Comparison of ENCODE assay signal across 1 cellular context in genomic region chr7:604038-604883, GRCh38.
TF ChIP-seq lines count a peak whose summit lies in the region.

No MANE protein-coding gene starts in this region.

TF ChIP-seq in K562, 482 proteins besides CTCF, POLR2A, EP300 and RAD21 (continued from another document and continues in another):
- TF ChIP-seq, protein P1, sequence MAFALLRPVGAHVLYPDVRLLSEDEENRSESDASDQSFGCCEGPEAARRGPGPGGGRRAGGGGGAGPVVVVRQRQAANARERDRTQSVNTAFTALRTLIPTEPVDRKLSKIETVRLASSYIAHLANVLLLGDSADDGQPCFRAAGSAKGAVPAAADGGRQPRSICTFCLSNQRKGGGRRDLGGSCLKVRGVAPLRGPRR (CRISPR knock-in tag; IDR thresholded peaks at IDR 0.05), result peak; percentile 84; the same call in 1 of the 2 replicates
- TF ChIP-seq KDM2B (CRISPR knock-in tag; IDR thresholded peaks at IDR 0.05), result 0 out of 2 replicates have a peak, but pooled peaks have one; percentile 52
- no peak for TF ChIP-seq ATF1 (CRISPR knock-in tag; IDR thresholded peaks at IDR 0.05)
- peak; percentile 81 for TF ChIP-seq ATF1 (tag; IDR thresholded peaks at IDR 0.05)
- TF ChIP-seq, protein P2, sequence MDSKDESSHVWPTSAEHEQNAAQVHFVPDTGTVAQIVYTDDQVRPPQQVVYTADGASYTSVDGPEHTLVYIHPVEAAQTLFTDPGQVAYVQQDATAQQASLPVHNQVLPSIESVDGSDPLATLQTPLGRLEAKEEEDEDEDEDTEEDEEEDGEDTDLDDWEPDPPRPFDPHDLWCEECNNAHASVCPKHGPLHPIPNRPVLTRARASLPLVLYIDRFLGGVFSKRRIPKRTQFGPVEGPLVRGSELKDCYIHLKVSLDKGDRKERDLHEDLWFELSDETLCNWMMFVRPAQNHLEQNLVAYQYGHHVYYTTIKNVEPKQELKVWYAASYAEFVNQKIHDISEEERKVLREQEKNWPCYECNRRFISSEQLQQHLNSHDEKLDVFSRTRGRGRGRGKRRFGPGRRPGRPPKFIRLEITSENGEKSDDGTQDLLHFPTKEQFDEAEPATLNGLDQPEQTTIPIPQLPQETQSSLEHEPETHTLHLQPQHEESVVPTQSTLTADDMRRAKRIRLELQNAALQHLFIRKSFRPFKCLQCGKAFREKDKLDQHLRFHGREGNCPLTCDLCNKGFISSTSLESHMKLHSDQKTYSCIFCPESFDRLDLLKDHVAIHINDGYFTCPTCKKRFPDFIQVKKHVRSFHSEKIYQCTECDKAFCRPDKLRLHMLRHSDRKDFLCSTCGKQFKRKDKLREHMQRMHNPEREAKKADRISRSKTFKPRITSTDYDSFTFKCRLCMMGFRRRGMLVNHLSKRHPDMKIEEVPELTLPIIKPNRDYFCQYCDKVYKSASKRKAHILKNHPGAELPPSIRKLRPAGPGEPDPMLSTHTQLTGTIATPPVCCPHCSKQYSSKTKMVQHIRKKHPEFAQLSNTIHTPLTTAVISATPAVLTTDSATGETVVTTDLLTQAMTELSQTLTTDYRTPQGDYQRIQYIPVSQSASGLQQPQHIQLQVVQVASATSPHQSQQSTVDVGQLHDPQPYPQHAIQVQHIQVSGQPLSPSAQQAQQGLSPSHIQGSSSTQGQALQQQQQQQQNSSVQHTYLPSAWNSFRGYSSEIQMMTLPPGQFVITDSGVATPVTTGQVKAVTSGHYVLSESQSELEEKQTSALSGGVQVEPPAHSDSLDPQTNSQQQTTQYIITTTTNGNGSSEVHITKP (IDR thresholded peaks at IDR 0.05; ENCODE audit: partially characterized antibody), result peak; percentile 69
- TF ChIP-seq KLF1 (tag; IDR thresholded peaks at IDR 0.05), result peak; percentile 76; the same call in 1 of the 2 replicates
- TF ChIP-seq CUX1 (CRISPR knock-in tag; IDR thresholded peaks at IDR 0.05), result peak; percentile 76; the same call in 1 of the 2 replicates
- TF ChIP-seq, protein P3, sequence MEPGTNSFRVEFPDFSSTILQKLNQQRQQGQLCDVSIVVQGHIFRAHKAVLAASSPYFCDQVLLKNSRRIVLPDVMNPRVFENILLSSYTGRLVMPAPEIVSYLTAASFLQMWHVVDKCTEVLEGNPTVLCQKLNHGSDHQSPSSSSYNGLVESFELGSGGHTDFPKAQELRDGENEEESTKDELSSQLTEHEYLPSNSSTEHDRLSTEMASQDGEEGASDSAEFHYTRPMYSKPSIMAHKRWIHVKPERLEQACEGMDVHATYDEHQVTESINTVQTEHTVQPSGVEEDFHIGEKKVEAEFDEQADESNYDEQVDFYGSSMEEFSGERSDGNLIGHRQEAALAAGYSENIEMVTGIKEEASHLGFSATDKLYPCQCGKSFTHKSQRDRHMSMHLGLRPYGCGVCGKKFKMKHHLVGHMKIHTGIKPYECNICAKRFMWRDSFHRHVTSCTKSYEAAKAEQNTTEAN (CRISPR knock-in tag; IDR thresholded peaks at IDR 0.05), result 0 out of 2 replicates have a peak, but pooled peaks have one; percentile 41
- no peak for TF ChIP-seq SNIP1 (IDR thresholded peaks at IDR 0.05; ENCODE audit: low read depth)
- peak; percentile 53; the same call in 1 of the 2 replicates for TF ChIP-seq NFXL1 (CRISPR knock-in tag; IDR thresholded peaks at IDR 0.05)
- TF ChIP-seq SUPT5H (IDR thresholded peaks at IDR 0.05), result peak; percentile 78
- TF ChIP-seq, protein P4, sequence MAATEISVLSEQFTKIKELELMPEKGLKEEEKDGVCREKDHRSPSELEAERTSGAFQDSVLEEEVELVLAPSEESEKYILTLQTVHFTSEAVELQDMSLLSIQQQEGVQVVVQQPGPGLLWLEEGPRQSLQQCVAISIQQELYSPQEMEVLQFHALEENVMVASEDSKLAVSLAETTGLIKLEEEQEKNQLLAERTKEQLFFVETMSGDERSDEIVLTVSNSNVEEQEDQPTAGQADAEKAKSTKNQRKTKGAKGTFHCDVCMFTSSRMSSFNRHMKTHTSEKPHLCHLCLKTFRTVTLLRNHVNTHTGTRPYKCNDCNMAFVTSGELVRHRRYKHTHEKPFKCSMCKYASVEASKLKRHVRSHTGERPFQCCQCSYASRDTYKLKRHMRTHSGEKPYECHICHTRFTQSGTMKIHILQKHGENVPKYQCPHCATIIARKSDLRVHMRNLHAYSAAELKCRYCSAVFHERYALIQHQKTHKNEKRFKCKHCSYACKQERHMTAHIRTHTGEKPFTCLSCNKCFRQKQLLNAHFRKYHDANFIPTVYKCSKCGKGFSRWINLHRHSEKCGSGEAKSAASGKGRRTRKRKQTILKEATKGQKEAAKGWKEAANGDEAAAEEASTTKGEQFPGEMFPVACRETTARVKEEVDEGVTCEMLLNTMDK (IDR thresholded peaks at IDR 0.05; ENCODE audit: borderline replicate concordance, insufficient read depth, low read depth, low read length, poor library complexity, severe bottlenecking), result no peak
- no peak for TF ChIP-seq ATF7 (IDR thresholded peaks at IDR 0.05)
- no peak for TF ChIP-seq TARDBP (IDR thresholded peaks at IDR 0.05)
- peak; percentile 53 for TF ChIP-seq ZNF311 (CRISPR knock-in tag; IDR thresholded peaks at IDR 0.05)
- TF ChIP-seq PTBP1 (IDR thresholded peaks at IDR 0.05; ENCODE audit: low read depth, low read length), result no peak
- peak; percentile 94 for TF ChIP-seq CXXC5 (CRISPR knock-in tag; IDR thresholded peaks at IDR 0.05)
- peak; percentile 97 for TF ChIP-seq JUND (IDR thresholded peaks at IDR 0.05; ENCODE audit: borderline replicate concordance, low read depth, low read length)
- peak; percentile 86; the same call in 1 of the 3 replicates for TF ChIP-seq JUND (tag; IDR thresholded peaks at IDR 0.05; ENCODE audit: borderline replicate concordance, low read depth, low read length)
- peak; percentile 91 for TF ChIP-seq IRF1 (CRISPR knock-in tag; IDR thresholded peaks at IDR 0.05; ENCODE audit: borderline replicate concordance)
- TF ChIP-seq BRCA1 (IDR thresholded peaks at IDR 0.05), result no peak
- TF ChIP-seq BRCA1 (CRISPR knock-in tag; IDR thresholded peaks at IDR 0.05), result no peak
- peak; percentile 61; the same call in 1 of the 2 replicates for TF ChIP-seq JUNB (CRISPR knock-in tag; conservative IDR thresholded peaks at IDR 0.05)
- TF ChIP-seq ZNF431 (CRISPR knock-in tag; IDR thresholded peaks at IDR 0.05), result peak; percentile 90
- TF ChIP-seq HCFC1 (IDR thresholded peaks at IDR 0.05; ENCODE audit: low read depth, low read length), result peak; percentile 50
- peak; percentile 42; the same call in 1 of the 2 replicates for TF ChIP-seq NFIC (IDR thresholded peaks at IDR 0.05)
- TF ChIP-seq ZBTB7A (IDR thresholded peaks at IDR 0.05; ENCODE audit: borderline replicate concordance, control insufficient read depth, low read depth, low read length), result peak; percentile 76
- TF ChIP-seq HOMEZ (CRISPR knock-in tag; IDR thresholded peaks at IDR 0.05), result 0 out of 2 replicates have a peak, but pooled peaks have one; percentile 75
- peak; percentile 61; the same call in 1 of the 2 replicates for TF ChIP-seq ZNF12 (CRISPR knock-in tag; IDR thresholded peaks at IDR 0.05)
- TF ChIP-seq TBL1XR1 (IDR thresholded peaks at IDR 0.05; ENCODE audit: low read length in 2 of 2), result peak in 1 of 2 experiments; percentile 50; a peak in 1 of 4 replicates
- TF ChIP-seq, protein P5, sequence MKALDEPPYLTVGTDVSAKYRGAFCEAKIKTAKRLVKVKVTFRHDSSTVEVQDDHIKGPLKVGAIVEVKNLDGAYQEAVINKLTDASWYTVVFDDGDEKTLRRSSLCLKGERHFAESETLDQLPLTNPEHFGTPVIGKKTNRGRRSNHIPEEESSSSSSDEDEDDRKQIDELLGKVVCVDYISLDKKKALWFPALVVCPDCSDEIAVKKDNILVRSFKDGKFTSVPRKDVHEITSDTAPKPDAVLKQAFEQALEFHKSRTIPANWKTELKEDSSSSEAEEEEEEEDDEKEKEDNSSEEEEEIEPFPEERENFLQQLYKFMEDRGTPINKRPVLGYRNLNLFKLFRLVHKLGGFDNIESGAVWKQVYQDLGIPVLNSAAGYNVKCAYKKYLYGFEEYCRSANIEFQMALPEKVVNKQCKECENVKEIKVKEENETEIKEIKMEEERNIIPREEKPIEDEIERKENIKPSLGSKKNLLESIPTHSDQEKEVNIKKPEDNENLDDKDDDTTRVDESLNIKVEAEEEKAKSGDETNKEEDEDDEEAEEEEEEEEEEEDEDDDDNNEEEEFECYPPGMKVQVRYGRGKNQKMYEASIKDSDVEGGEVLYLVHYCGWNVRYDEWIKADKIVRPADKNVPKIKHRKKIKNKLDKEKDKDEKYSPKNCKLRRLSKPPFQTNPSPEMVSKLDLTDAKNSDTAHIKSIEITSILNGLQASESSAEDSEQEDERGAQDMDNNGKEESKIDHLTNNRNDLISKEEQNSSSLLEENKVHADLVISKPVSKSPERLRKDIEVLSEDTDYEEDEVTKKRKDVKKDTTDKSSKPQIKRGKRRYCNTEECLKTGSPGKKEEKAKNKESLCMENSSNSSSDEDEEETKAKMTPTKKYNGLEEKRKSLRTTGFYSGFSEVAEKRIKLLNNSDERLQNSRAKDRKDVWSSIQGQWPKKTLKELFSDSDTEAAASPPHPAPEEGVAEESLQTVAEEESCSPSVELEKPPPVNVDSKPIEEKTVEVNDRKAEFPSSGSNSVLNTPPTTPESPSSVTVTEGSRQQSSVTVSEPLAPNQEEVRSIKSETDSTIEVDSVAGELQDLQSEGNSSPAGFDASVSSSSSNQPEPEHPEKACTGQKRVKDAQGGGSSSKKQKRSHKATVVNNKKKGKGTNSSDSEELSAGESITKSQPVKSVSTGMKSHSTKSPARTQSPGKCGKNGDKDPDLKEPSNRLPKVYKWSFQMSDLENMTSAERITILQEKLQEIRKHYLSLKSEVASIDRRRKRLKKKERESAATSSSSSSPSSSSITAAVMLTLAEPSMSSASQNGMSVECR (CRISPR knock-in tag; IDR thresholded peaks at IDR 0.05), result 0 out of 2 replicates have a peak, but pooled peaks have one; percentile 60
- TF ChIP-seq DEAF1 (CRISPR knock-in tag; IDR thresholded peaks at IDR 0.05), result 0 out of 2 replicates have a peak, but pooled peaks have one; percentile 13
- peak; percentile 87 for TF ChIP-seq JUN (IDR thresholded peaks at IDR 0.05; ENCODE audit: borderline replicate concordance, low read depth, low read length)
- 0 out of 2 replicates have a peak, but pooled peaks have one; percentile 84 for TF ChIP-seq JUN (CRISPR knock-in tag; IDR thresholded peaks at IDR 0.05; ENCODE audit: borderline replicate concordance)
- peak; percentile 73 for TF ChIP-seq ARID1B (IDR thresholded peaks at IDR 0.05)
- peak in 1 of 2 experiments; percentile 70; a peak in 2 of 4 replicates for TF ChIP-seq FOXA3 (CRISPR knock-in tag; conservative IDR thresholded peaks at IDR 0.05 in 1 of 2, IDR thresholded peaks at IDR 0.05 in 1 of 2)
- peak; percentile 90 for TF ChIP-seq POLR2G (IDR thresholded peaks at IDR 0.05; ENCODE audit: low read depth, low read length)
- TF ChIP-seq RFX7 (CRISPR knock-in tag; IDR thresholded peaks at IDR 0.05), result 0 out of 2 replicates have a peak, but pooled peaks have one; percentile 2
- TF ChIP-seq ETV1 (tag; conservative IDR thresholded peaks at IDR 0.05; ENCODE audit: low read depth), result peak; percentile 100
